Comparison of ENCODE assay signal across 12 cellular contexts in the genomic region with DNA sequence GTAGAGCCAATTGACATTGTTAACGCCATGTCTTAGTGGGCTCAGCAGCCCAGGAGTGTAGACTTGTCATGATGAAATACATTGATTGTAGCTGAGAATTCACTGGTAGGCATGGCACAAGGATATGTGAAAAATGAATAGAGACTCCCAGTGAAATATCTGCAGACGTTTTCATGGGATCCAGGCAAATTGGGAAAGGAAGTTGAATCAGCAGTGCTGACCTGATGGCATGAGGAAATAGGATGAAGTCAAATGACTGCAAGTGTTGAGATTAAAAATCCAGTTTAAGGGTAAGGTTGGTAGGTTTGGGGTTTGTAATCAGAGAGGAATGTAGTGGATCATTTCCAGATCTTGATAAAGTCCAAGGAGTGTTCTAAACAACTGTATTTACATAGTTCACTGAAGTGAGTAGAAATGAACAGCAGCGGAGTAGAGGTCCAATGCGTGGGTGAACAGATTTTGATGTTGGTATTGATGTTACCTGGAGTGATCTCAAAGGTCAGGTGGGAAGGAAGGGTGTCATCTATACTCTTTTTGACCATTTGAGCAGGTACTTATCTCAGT. TPM values are rescaled to one million over a fixed set of nuclear protein-coding genes. Genes with fewer than 3 reads are reported as not detected.
DNase-seq lines count a peak whose midpoint lies in the region; ATAC-seq and TF ChIP-seq lines count a peak whose summit lies in the region.
"Had no signal": no experiment of that assay in that cellular context is flagged by ENCODE, and none has a peak within 500 bp of the region (broad histone marks: within the 10 kb centered on the region; RNA-seq: fewer than 3 reads in every experiment).

No MANE protein-coding gene starts in this region.

- peaks cover 27 to 34% of the 10 kb centered on the region in 2 donors for H3K36me3 Mint-ChIP-seq in stimulated activated naive B cell treated with anti-CD40 and anti-IgM and Interleukin-4, amounts not matched to agents 10 μg/mL and 1 μg/mL and 100 μg/mL, for 72 hours

- no peak overlapping the region for H3K4me3 ChIP-seq in fibroblast of villous mesenchyme (ENCODE audit: low read depth, low read length)

- H3K4me3 Mint-ChIP-seq in stimulated activated naive B cell treated with anti-CD40 and anti-IgM and Interleukin-4, amounts not matched to agents 10 μg/mL and 1 μg/mL and 100 μg/mL, for 72 hours: no peak overlapping the region

- DNase-seq in SIG-M5 treated with dmso at 0.1 percent for 504 hours (lab: John Stamatoyannopoulos, UW; ENCODE audit: unreplicated experiment): peak; percentile 13
- DNase-seq in SIG-M5 (lab: John Stamatoyannopoulos, UW): no peak
- DNase-seq in fibroblast of villous mesenchyme (ENCODE audit: low read depth): peak; percentile 90
- no peak for DNase-seq in stimulated activated naive B cell treated with anti-CD40 and anti-IgM and Interleukin-4, amounts not matched to agents 10 μg/mL and 1 μg/mL and 100 μg/mL, for 72 hours
- DNase-seq in NCI-H446 treated with DMSO at 0.1 percent for 48 hours (lab: John Stamatoyannopoulos, UW): no peak
- DNase-seq: activated CD4-positive, alpha-beta T cell treated with anti-CD3 and anti-CD28 coated beads, Interleukin-2, amount 50 U/mL, for 1 hour; erythroblast; NCI-H2029; SHP77 treated with DMSO at 0.1 percent for 48 hours had no signal

- H3K4me1 Mint-ChIP-seq in stimulated activated naive B cell treated with anti-CD40 and anti-IgM and Interleukin-4, amounts not matched to agents 10 μg/mL and 1 μg/mL and 100 μg/mL, for 72 hours: peaks cover 4 to 6% of the 10 kb centered on the region in 2 donors

- no peaks in the 10 kb centered on the region for H3K9me3 Mint-ChIP-seq in stimulated activated naive B cell treated with anti-CD40 and anti-IgM and Interleukin-4, amounts not matched to agents 10 μg/mL and 1 μg/mL and 100 μg/mL, for 72 hours

- ATAC-seq in SK-N-SH treated with all-trans-retinoic acid at 6 μM for 48 hours (peak; percentile 31; the same call in 2 of the 3 replicates), HG03439 (IDR thresholded peaks at IDR 0.05; ENCODE audit: unreplicated experiment) (no peak), HG03025 (IDR thresholded peaks at IDR 0.05; ENCODE audit: low FRiP score, unreplicated experiment) (no peak)
- ATAC-seq in stimulated activated naive B cell treated with anti-CD40 and anti-IgM and Interleukin-4, amounts not matched to agents 10 μg/mL and 1 μg/mL and 100 μg/mL, for 72 hours (replicated peaks): no peak

- no peak for TF ChIP-seq CTCF in fibroblast of villous mesenchyme (IDR thresholded peaks at IDR 0.05; ENCODE audit: insufficient read depth, low read depth, low read length)

- peak overlapping the region; percentile 31 for H3K27ac Mint-ChIP-seq in stimulated activated naive B cell treated with anti-CD40 and anti-IgM and Interleukin-4, amounts not matched to agents 10 μg/mL and 1 μg/mL and 100 μg/mL, for 72 hours

- no peaks in the 10 kb centered on the region for H3K27me3 Mint-ChIP-seq in stimulated activated naive B cell treated with anti-CD40 and anti-IgM and Interleukin-4, amounts not matched to agents 10 μg/mL and 1 μg/mL and 100 μg/mL, for 72 hours

TF ChIP-seq in SK-N-SH treated with all-trans-retinoic acid at 6 μM for 48 hours, 23 proteins besides CTCF, POLR2A, EP300 and RAD21:
- TF ChIP-seq TOX (CRISPR knock-in tag; IDR thresholded peaks at IDR 0.05; ENCODE audit: borderline replicate concordance): no peak
- TF ChIP-seq, protein P1, sequence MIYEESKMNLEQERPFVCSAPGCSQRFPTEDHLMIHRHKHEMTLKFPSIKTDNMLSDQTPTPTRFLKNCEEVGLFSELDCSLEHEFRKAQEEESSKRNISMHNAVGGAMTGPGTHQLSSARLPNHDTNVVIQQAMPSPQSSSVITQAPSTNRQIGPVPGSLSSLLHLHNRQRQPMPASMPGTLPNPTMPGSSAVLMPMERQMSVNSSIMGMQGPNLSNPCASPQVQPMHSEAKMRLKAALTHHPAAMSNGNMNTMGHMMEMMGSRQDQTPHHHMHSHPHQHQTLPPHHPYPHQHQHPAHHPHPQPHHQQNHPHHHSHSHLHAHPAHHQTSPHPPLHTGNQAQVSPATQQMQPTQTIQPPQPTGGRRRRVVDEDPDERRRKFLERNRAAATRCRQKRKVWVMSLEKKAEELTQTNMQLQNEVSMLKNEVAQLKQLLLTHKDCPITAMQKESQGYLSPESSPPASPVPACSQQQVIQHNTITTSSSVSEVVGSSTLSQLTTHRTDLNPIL (CRISPR knock-in tag; IDR thresholded peaks at IDR 0.05; ENCODE audit: low read depth): no peak

RNA-seq across cellular contexts. Expression of a gene that starts 24.6 kb away (rescaled TPM):
- 6.1 and 13.0 TPM in 2 replicates for total RNA-seq in fibroblast of villous mesenchyme

Comparison
In these comparisons a context has a peak if more than half of its experiments do, and no peak if none do; other contexts are left out.
1. DNase-seq: peak in SIG-M5 treated with dmso at 0.1 percent for 504 hours (single experiment) and fibroblast of villous mesenchyme (single experiment); none in SIG-M5 (single experiment), stimulated activated naive B cell treated with anti-CD40 and anti-IgM and Interleukin-4, amounts not matched to agents 10 μg/mL and 1 μg/mL and 100 μg/mL, for 72 hours (single experiment) and NCI-H446 treated with DMSO at 0.1 percent for 48 hours (single experiment).